8 cellular contexts compared by ENCODE assay signal in the genomic region with DNA sequence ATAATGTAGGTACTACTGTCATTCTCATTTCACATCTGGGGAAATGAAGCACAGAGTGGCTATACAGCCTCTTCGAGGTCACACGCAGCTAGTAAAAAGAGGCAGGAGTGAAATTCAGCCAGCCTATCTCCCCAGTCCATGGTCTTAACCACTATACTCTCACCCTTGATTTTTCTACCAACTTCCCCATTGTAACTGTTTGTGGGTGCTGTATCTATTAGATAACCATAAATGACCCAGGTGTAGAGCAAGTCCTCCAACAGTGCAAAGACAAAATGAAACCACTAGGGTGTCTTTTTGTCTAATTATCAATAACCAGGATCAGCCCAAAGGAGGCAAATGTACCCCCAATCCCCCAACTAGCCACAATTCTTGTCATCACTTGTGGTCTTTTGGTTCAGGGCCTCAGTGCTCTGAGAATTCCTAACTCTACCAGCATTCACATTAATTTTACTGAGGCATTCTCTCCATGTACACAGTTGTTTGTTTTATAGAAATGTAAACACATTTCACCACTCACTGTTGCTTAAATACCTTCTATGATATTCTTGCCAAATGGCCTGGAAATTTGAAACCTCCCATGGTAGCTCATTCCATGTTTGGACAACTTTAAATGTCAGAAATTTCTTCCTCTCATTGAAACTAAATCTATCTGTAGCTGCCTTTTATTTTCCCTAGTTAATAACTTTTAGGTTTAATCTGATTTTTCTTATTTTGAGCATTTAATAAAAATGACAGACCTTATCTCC. TPM values are rescaled to one million over a fixed set of nuclear protein-coding genes. Genes with fewer than 3 reads are reported as not detected.
DNase-seq lines count a peak whose midpoint lies in the region; ATAC-seq and TF ChIP-seq lines count a peak whose summit lies in the region.
"Had no signal": no experiment of that assay in that cellular context is flagged by ENCODE, and none has a peak within 500 bp of the region (broad histone marks: within the 10 kb centered on the region; RNA-seq: fewer than 3 reads in every experiment).

No MANE protein-coding gene starts in this region.

- peaks cover 13% of the 10 kb centered on the region for H3K4me1 ChIP-seq in suprapubic skin
- peaks cover 33 to 54% of the 10 kb centered on the region in 2 donors for H3K4me1 ChIP-seq in adrenal gland (replicated peaks in 1 of 2)

- intact Hi-C loops in adrenal gland (cut with DNase I) = no loop called here

- H3K36me3 ChIP-seq in suprapubic skin = no peaks in the 10 kb centered on the region
- H3K36me3 ChIP-seq in adrenal gland (replicated peaks in 1 of 2) = no peaks in the 10 kb centered on the region

- peak; percentile 3 for TF ChIP-seq CTCF in epithelial cell of proximal tubule (conservative IDR thresholded peaks at IDR 0.05; ENCODE audit: low read depth, low read length)
- TF ChIP-seq CTCF in suprapubic skin (IDR thresholded peaks at IDR 0.05) = no peak
- no peak for TF ChIP-seq CTCF in adrenal gland (IDR thresholded peaks at IDR 0.05)

- H3K27me3 ChIP-seq in suprapubic skin = no peaks in the 10 kb centered on the region
- no peaks in the 10 kb centered on the region for H3K27me3 ChIP-seq in adrenal gland

- 95% methylated on average over 2 of the region's 2 CpGs for WGBS in suprapubic skin
- 93 to 98% (median 97%) methylated on average over 2 of the region's 2 CpGs for WGBS in adrenal gland, 4 donors

- ATAC-seq in GM19035 (IDR thresholded peaks at IDR 0.05; ENCODE audit: unreplicated experiment) = peak; percentile 47
- ATAC-seq: activated T-cell treated with anti-CD3 and anti-CD28 coated beads, Interleukin-2, amount 50 U/mL, for 72 hours had no signal

- TF ChIP-seq POLR2A in suprapubic skin (IDR thresholded peaks at IDR 0.05) (no peak), adrenal gland (IDR thresholded peaks at IDR 0.05) (no peak)

- no peaks in the 10 kb centered on the region for H3K9me3 ChIP-seq in suprapubic skin
- H3K9me3 ChIP-seq in adrenal gland (replicated peaks in 1 of 3) = no peaks in the 10 kb centered on the region

- H3K27ac ChIP-seq in suprapubic skin (peak overlapping the region; percentile 34), adrenal gland (peak overlapping the region in 1 of 5 donors; percentile 17)

- no peak overlapping the region for H3K4me3 ChIP-seq in epithelial cell of proximal tubule (ENCODE audit: low read depth, low read length)
- no peak overlapping the region for H3K4me3 ChIP-seq in suprapubic skin
- no peak overlapping the region for H3K4me3 ChIP-seq in adrenal gland

- DNase-seq in NAMALWA (ENCODE audit: low spot score) (peak; percentile 7), epithelial cell of proximal tubule (ENCODE audit: low read depth) (no peak), suprapubic skin (ENCODE audit: low spot score in 2 of 2) (no peak), hepatic stellate cell (ENCODE audit: low spot score) (no peak), DMS114 treated with DMSO at 0.1 percent for 48 hours (lab: John Stamatoyannopoulos, UW; ENCODE audit: unreplicated experiment) (no peak), adrenal gland (no peak)
- DNase-seq: activated T-cell treated with anti-CD3 and anti-CD28 coated beads, Interleukin-2, amount 50 U/mL, for 72 hours had no signal

- no peak for TF ChIP-seq EP300 in suprapubic skin (IDR thresholded peaks at IDR 0.05)

RNA-seq across cellular contexts. Expression of a gene that starts 58.7 kb away (rescaled TPM):
- 1.9 and 5.8 TPM in 2 replicates for total RNA-seq in epithelial cell of proximal tubule
- total RNA-seq in suprapubic skin = 10 to 100 TPM; 17.2 to 33.6 (median 19.6) TPM
- 1,000 to 10,000 TPM in 5 of 8 donors, 100 to 1,000 TPM in 2, 10 to 100 TPM in 1; 84.1 to 3,561 (median 1,319) TPM for total RNA-seq in adrenal gland
- polyA plus RNA-seq in adrenal gland = 100 to 1,000 TPM; 115 to 215 (median 154) TPM
